ENCODE assay signal across 21 cellular contexts in genomic region chr21:38622081-38622826, GRCh38.
DNase-seq lines count a peak whose midpoint lies in the region; ATAC-seq, FAIRE-seq and TF ChIP-seq lines count a peak whose summit lies in the region.
"Had no signal": no experiment of that assay in that cellular context is flagged by ENCODE, and none has a peak within 500 bp of the region (broad histone marks: within the 10 kb centered on the region; RNA-seq: fewer than 3 reads in every experiment).

No MANE protein-coding gene starts in this region.

- H4K5ac ChIP-seq in H9 (ENCODE audit: insufficient read length, low read depth, low read length) (no peak overlapping the region), H1 (ENCODE audit: insufficient read length, low read depth, low read length) (peak overlapping the region; percentile 23)

- CTCF ChIA-PET in H1 (lab: Charles Lee; ENCODE audit: partially characterized antibody) = no interaction called here

- no peaks in the 10 kb centered on the region for H3F3A ChIP-seq in Loucy (ENCODE audit: low read depth)

- no peak overlapping the region for H4K91ac ChIP-seq in H9 (ENCODE audit: insufficient read length, low read depth, low read length)
- H4K91ac ChIP-seq in H1 (replicated peaks; ENCODE audit: insufficient read length, low read length) = peak overlapping the region; percentile 67

- H4K8ac ChIP-seq in H9 (replicated peaks; ENCODE audit: insufficient read length, low read depth, low read length) = peak overlapping the region; percentile 1
- H4K8ac ChIP-seq in H1 (ENCODE audit: extremely low read depth, insufficient read depth, low read length) = no peak overlapping the region; the same call in 1 of the 2 replicates

- no peaks in the 10 kb centered on the region for H3K79me1 ChIP-seq in H9 (ENCODE audit: insufficient read depth, low read depth, low read length, poor library complexity, severe bottlenecking)
- no peaks in the 10 kb centered on the region for H3K79me1 ChIP-seq in H1 (ENCODE audit: low read depth, low read length)

- no peak overlapping the region for H2BK12ac ChIP-seq in H9 (ENCODE audit: insufficient read length, low read depth, low read length)
- H2BK12ac ChIP-seq in H1 (ENCODE audit: low read depth, low read length) = peak overlapping the region; percentile 31; the same call in 1 of the 2 replicates

- H2AFZ ChIP-seq in H9 (ENCODE audit: low read length) (no peak overlapping the region), Loucy (ENCODE audit: low read length) (peak overlapping the region; percentile 44; the same call in 1 of the 2 replicates), H1 (ENCODE audit: low read length) (no peak overlapping the region)
- H2AFZ ChIP-seq: GM23338 had no signal

- H2BK5ac ChIP-seq in H9 (ENCODE audit: insufficient read length, low read length) = no peak overlapping the region
- peak overlapping the region; percentile 8; the same call in 1 of the 2 replicates for H2BK5ac ChIP-seq in H1 (ENCODE audit: low read depth, low read length)

- WGBS in H9 (ENCODE audit: extremely low coverage, insufficient read length, low lambda C conversion rate) = 100% methylated on average over 4 of the region's 12 CpGs
- WGBS in H1 (ENCODE audit: extremely low coverage in 1 of 2, insufficient coverage in 1 of 2, insufficient read length in 1 of 2, insufficient replicate concordance in 2 of 2, low coverage in 1 of 2, low lambda C conversion rate in 2 of 2, missing lambda C conversion rate in 1 of 2), 2 experiments = 90 to 100% methylated on average over 1 to 12 of the region's 12 CpGs
- 94 to 95% (median 95%) methylated on average over 12 of the region's 12 CpGs for WGBS in small intestine, 3 donors

- H2AK5ac ChIP-seq in H9 (ENCODE audit: insufficient read length, low read length) (no peak overlapping the region), H1 (ENCODE audit: low read depth, low read length) (peak overlapping the region; percentile 91)

- no peak overlapping the region for H3K23ac ChIP-seq in H9 (ENCODE audit: insufficient read length, low read depth, low read length)
- no peak overlapping the region for H3K23ac ChIP-seq in H1 (ENCODE audit: insufficient read length)

- POLR2A ChIA-PET in H1 (lab: Charles Lee; ENCODE audit: partially characterized antibody) = no interaction called here

- no peaks in the 10 kb centered on the region for H3K27me3 Mint-ChIP-seq in H9 (ENCODE audit: low read depth)
- H3K27me3 Mint-ChIP-seq: CD4-positive, alpha-beta T cell had no signal

- no peak for TF ChIP-seq POLR2A in H1 (IDR thresholded peaks at IDR 0.05; ENCODE audit: control extremely low read depth in 1 of 2, low read depth in 2 of 2, low read length in 2 of 2)

- H3K9me3 ChIP-seq in H9 (ENCODE audit: control insufficient read depth, low read depth, low read length) (no peaks in the 10 kb centered on the region), Loucy (ENCODE audit: insufficient read depth, low read depth, low read length) (no peaks in the 10 kb centered on the region), H1 (ENCODE audit: insufficient read depth in 2 of 2, low read depth in 1 of 2, low read length in 1 of 2) (no peaks in the 10 kb centered on the region), small intestine (ENCODE audit: control insufficient read depth, low read depth) (no peaks in the 10 kb centered on the region)
- H3K9me3 ChIP-seq: A549; BLaER1 treated with 17β-estradiol and CSF1 and Interleukin-3, amounts not matched to agents 10 nM and 100 nM; MG63 had no signal

- FAIRE-seq in H1 (lab: Jason Lieb, UNC) (peak; percentile 24), small intestine (lab: Jason Lieb, UNC) (no peak)
- FAIRE-seq: A549, D721Med had no signal

- no peak for TF ChIP-seq EP300 in H1 (IDR thresholded peaks at IDR 0.05; ENCODE audit: borderline replicate concordance in 1 of 2, low read depth in 2 of 2, low read length in 2 of 2)

- H3K79me2 ChIP-seq in H9 (ENCODE audit: insufficient read depth, low read length) = no peaks in the 10 kb centered on the region
- H3K79me2 ChIP-seq in Loucy (ENCODE audit: insufficient read depth, low read length) = no peaks in the 10 kb centered on the region
- H3K79me2 ChIP-seq in H1 (ENCODE audit: control insufficient read depth in 1 of 2, insufficient read depth in 2 of 2, low read length in 2 of 2) = peaks cover 0 to 4% of the 10 kb centered on the region in 2 experiments; a peak in 2 of 4 replicates

- H3K27ac Mint-ChIP-seq in H9 = no peak overlapping the region
- H3K27ac Mint-ChIP-seq in stimulated activated effector memory CD8-positive, alpha-beta T cell treated with anti-CD3 and anti-CD28 coated beads, Interleukin-12 subunit alpha, Interleukin-12 subunit beta, amount 100 ng/mL, for 72 hours = no peak overlapping the region
- H3K27ac Mint-ChIP-seq: CD4-positive, alpha-beta T cell; GM23338 had no signal

- no peak for DNase-seq in H9
- DNase-seq in H1 (ENCODE audit: low read depth in 1 of 2, low spot score in 2 of 2) = no peak
- no peak for DNase-seq in stimulated activated effector memory CD8-positive, alpha-beta T cell treated with anti-CD3 and anti-CD28 coated beads, Interleukin-12 subunit alpha, Interleukin-12 subunit beta, amount 100 ng/mL, for 72 hours (ENCODE audit: low spot score in 2 of 2)
- no peak for DNase-seq in small intestine
- no peak for DNase-seq in Right ventricle myocardium superior
- no peak for DNase-seq in OCI-M2 (lab: John Stamatoyannopoulos, UW; ENCODE audit: unreplicated experiment)
- DNase-seq: AML-193; CD4-positive, alpha-beta T cell; HCEC 1CT; KBM-7; MG63; NCI-H2029; NCI-H446 treated with DMSO at 0.1 percent for 48 hours; NCI-H526 treated with DMSO at 0.1 percent for 48 hours; RPMI8226; SHP77 treated with DMSO at 0.1 percent for 48 hours had no signal

- no peaks in the 10 kb centered on the region for H3K9me2 ChIP-seq in Loucy (replicated peaks; ENCODE audit: low read depth, low read length)

- no peak overlapping the region for H2BK15ac ChIP-seq in H9 (ENCODE audit: low read depth, low read length)
- H2BK15ac ChIP-seq in H1 (ENCODE audit: low read length) = peak overlapping the region; percentile 66

- H3K4me1 Mint-ChIP-seq in H9 = no peaks in the 10 kb centered on the region
- H3K4me1 Mint-ChIP-seq in stimulated activated effector memory CD8-positive, alpha-beta T cell treated with anti-CD3 and anti-CD28 coated beads, Interleukin-12 subunit alpha, Interleukin-12 subunit beta, amount 100 ng/mL, for 72 hours = no peaks in the 10 kb centered on the region

- no peak overlapping the region for H3K4me3 Mint-ChIP-seq in H9
- no peak overlapping the region for H3K4me3 Mint-ChIP-seq in stimulated activated effector memory CD8-positive, alpha-beta T cell treated with anti-CD3 and anti-CD28 coated beads, Interleukin-12 subunit alpha, Interleukin-12 subunit beta, amount 100 ng/mL, for 72 hours
- H3K4me3 Mint-ChIP-seq: CD4-positive, alpha-beta T cell; GM23338 had no signal

- intact Hi-C loops in Right ventricle myocardium superior (cut with DNase I) = no loop called here

- H3K56ac ChIP-seq in H9 (ENCODE audit: insufficient read length, low read depth, low read length) = no peak overlapping the region
- H3K56ac ChIP-seq in H1 (replicated peaks; ENCODE audit: insufficient read length, low read depth, low read length) = peak overlapping the region; percentile 100

- no peak overlapping the region for H3K4ac ChIP-seq in H9 (ENCODE audit: low read depth, low read length)
- H3K4ac ChIP-seq in H1 (replicated peaks; ENCODE audit: insufficient read length, low read depth, low read length) = peak overlapping the region; percentile 92

- H3K27ac ChIP-seq in H9 (ENCODE audit: insufficient read length, low read depth, low read length) = no peak overlapping the region
- H3K27ac ChIP-seq in H1 (ENCODE audit: low read depth, low read length) = no peak overlapping the region
- no peak overlapping the region for H3K27ac ChIP-seq in small intestine (ENCODE audit: low read depth in 1 of 2, low read length in 1 of 2)
- H3K27ac ChIP-seq: A549; BLaER1 treated with 17β-estradiol and CSF1 and Interleukin-3, amounts not matched to agents 10 nM and 100 nM had no signal

- peak; percentile 16 for ATAC-seq in stimulated activated effector memory CD8-positive, alpha-beta T cell treated with anti-CD3 and anti-CD28 coated beads, Interleukin-12 subunit alpha, Interleukin-12 subunit beta, amount 100 ng/mL, for 72 hours
- no peak for ATAC-seq in Right ventricle myocardium superior (ENCODE audit: poor library complexity)
- ATAC-seq: A549, GM23338 had no signal

- no peaks in the 10 kb centered on the region for H3K36me3 Mint-ChIP-seq in H9 (ENCODE audit: insufficient read depth in 1 of 3, low read depth in 3 of 3)
- no peaks in the 10 kb centered on the region for H3K36me3 Mint-ChIP-seq in stimulated activated effector memory CD8-positive, alpha-beta T cell treated with anti-CD3 and anti-CD28 coated beads, Interleukin-12 subunit alpha, Interleukin-12 subunit beta, amount 100 ng/mL, for 72 hours

- no peak overlapping the region for H3T11ph ChIP-seq in H9 (ENCODE audit: low read length)

- H3K27me3 ChIP-seq in H9 (ENCODE audit: insufficient read depth, low read length) (no peaks in the 10 kb centered on the region), Loucy (ENCODE audit: insufficient read depth, low read length, poor library complexity, severe bottlenecking) (no peaks in the 10 kb centered on the region), H1 (replicated peaks in 1 of 4; ENCODE audit: control insufficient read depth in 3 of 4, extremely low read depth in 1 of 4, insufficient read depth in 3 of 4, low read length in 3 of 4) (no peaks in the 10 kb centered on the region), small intestine (ENCODE audit: control insufficient read depth in 2 of 2, insufficient read depth in 2 of 2, low read length in 2 of 2) (no peaks in the 10 kb centered on the region)
- H3K27me3 ChIP-seq: BLaER1 treated with 17β-estradiol and CSF1 and Interleukin-3, amounts not matched to agents 10 nM and 100 nM; MG63 had no signal

- H2BK20ac ChIP-seq in H9 (ENCODE audit: low read depth, low read length, poor library complexity, severe bottlenecking) (no peak overlapping the region), H1 (ENCODE audit: low read length) (0 out of 2 replicates have a peak overlapping the region, but pooled peaks have one; percentile 28)

- H3K36me3 ChIP-seq in Loucy (ENCODE audit: insufficient read depth, low read length) (no peaks in the 10 kb centered on the region), H1 (ENCODE audit: control insufficient read depth in 2 of 4, insufficient read depth in 4 of 4, low read length in 3 of 4) (no peaks in the 10 kb centered on the region; a peak in 1 of 8 replicates), small intestine (ENCODE audit: control insufficient read depth in 2 of 2, insufficient read depth in 2 of 2, low read length in 2 of 2) (no peaks in the 10 kb centered on the region)
- H3K36me3 ChIP-seq: BLaER1 treated with 17β-estradiol and CSF1 and Interleukin-3, amounts not matched to agents 10 nM and 100 nM; MG63 had no signal

- H2BK120ac ChIP-seq in H9 (ENCODE audit: low read depth, low read length, poor library complexity, severe bottlenecking) = no peak overlapping the region
- H2BK120ac ChIP-seq in H1 (replicated peaks; ENCODE audit: low read depth, low read length) = peak overlapping the region; percentile 66

- no peak for TF ChIP-seq RAD21 in H1 (IDR thresholded peaks at IDR 0.05 in 1 of 2, conservative IDR thresholded peaks at IDR 0.05 in 1 of 2; ENCODE audit: low read depth in 2 of 2, low read length in 2 of 2)

- H3K4me2 ChIP-seq in H9 (ENCODE audit: insufficient read depth, insufficient read length, low read length) (no peak overlapping the region), Loucy (ENCODE audit: low read depth, low read length, poor library complexity, severe bottlenecking) (no peak overlapping the region), H1 (ENCODE audit: insufficient read depth in 1 of 2, low read depth in 2 of 2, low read length in 2 of 2) (no peak overlapping the region)
- H3K4me2 ChIP-seq: A549; BLaER1 treated with 17β-estradiol and CSF1 and Interleukin-3, amounts not matched to agents 10 nM and 100 nM; GM23338 had no signal

- no peak overlapping the region for H3K9ac ChIP-seq in H9 (ENCODE audit: extremely low read depth, insufficient read length, low read length)
- H3K9ac ChIP-seq in Loucy (ENCODE audit: low read depth, low read length, poor library complexity, severe bottlenecking) = no peak overlapping the region
- H3K9ac ChIP-seq in H1 (replicated peaks in 1 of 4; ENCODE audit: extremely low read depth in 1 of 4, low read depth in 3 of 4, low read length in 3 of 4) = peak overlapping the region in 1 of 4 experiments; percentile 39; a peak in 1 of 7 replicates
- H3K9ac ChIP-seq: BLaER1 treated with 17β-estradiol and CSF1 and Interleukin-3, amounts not matched to agents 10 nM and 100 nM had no signal

- no peak overlapping the region for H3K14ac ChIP-seq in H9 (ENCODE audit: insufficient read depth, low read length)
- H3K14ac ChIP-seq in H1 (ENCODE audit: insufficient read length) = peak overlapping the region; percentile 95

- H3K23me2 ChIP-seq in H9 (ENCODE audit: insufficient read length, low read depth, low read length, poor library complexity, severe bottlenecking) (no peaks in the 10 kb centered on the region), H1 (ENCODE audit: low read depth, low read length) (peaks cover 11% of the 10 kb centered on the region; the same call in 1 of the 2 replicates)

- H3K4me1 ChIP-seq in H9 (ENCODE audit: insufficient read depth, low read length) = no peaks in the 10 kb centered on the region
- H3K4me1 ChIP-seq in Loucy (ENCODE audit: insufficient read depth, low read length, poor library complexity, severe bottlenecking) = peaks cover 8% of the 10 kb centered on the region
- H3K4me1 ChIP-seq in H1 (replicated peaks in 1 of 4; ENCODE audit: control insufficient read depth in 3 of 4, insufficient read depth in 4 of 4, low read length in 3 of 4) = no peaks in the 10 kb centered on the region; a peak in 1 of 7 replicates
- no peaks in the 10 kb centered on the region for H3K4me1 ChIP-seq in small intestine (ENCODE audit: control insufficient read depth in 2 of 2, insufficient read depth in 1 of 2, low read depth in 1 of 2, low read length in 1 of 2)
- H3K4me1 ChIP-seq: A549 had no signal

- TF ChIP-seq CTCF in H9 (conservative IDR thresholded peaks at IDR 0.05) (no peak), Loucy (conservative IDR thresholded peaks at IDR 0.05; ENCODE audit: low read length) (no peak), H1 (IDR thresholded peaks at IDR 0.05; ENCODE audit: control extremely low read depth in 1 of 3, insufficient read depth in 1 of 3, low read depth in 1 of 3, low read length in 3 of 3) (no peak)

- no peaks in the 10 kb centered on the region for H3K9me3 Mint-ChIP-seq in H9
- H3K9me3 Mint-ChIP-seq in stimulated activated effector memory CD8-positive, alpha-beta T cell treated with anti-CD3 and anti-CD28 coated beads, Interleukin-12 subunit alpha, Interleukin-12 subunit beta, amount 100 ng/mL, for 72 hours = no peaks in the 10 kb centered on the region
- H3K9me3 Mint-ChIP-seq: CD4-positive, alpha-beta T cell; GM23338 had no signal

- H3K4me3 ChIP-seq in Loucy (ENCODE audit: low read length, poor library complexity, severe bottlenecking) (no peak overlapping the region), H1 (ENCODE audit: extremely low read depth in 1 of 4, insufficient read depth in 2 of 4, low read depth in 3 of 4, low read length in 4 of 4) (no peak overlapping the region), small intestine (ENCODE audit: low read depth in 1 of 2, low read length in 2 of 2) (no peak overlapping the region)
- H3K4me3 ChIP-seq: A549; BLaER1 treated with 17β-estradiol and CSF1 and Interleukin-3, amounts not matched to agents 10 nM and 100 nM; GM23338; MG63 had no signal

- H4K20me1 ChIP-seq in H9 (ENCODE audit: control insufficient read depth, insufficient read depth, insufficient read length) = no peaks in the 10 kb centered on the region
- no peaks in the 10 kb centered on the region for H4K20me1 ChIP-seq in Loucy (ENCODE audit: insufficient read depth, low read length, poor library complexity, severe bottlenecking)
- H4K20me1 ChIP-seq in H1 (replicated peaks in 1 of 2; ENCODE audit: control insufficient read depth in 1 of 2, insufficient read depth in 2 of 2, low read length in 2 of 2) = peaks cover 0 to 10% of the 10 kb centered on the region in 2 experiments
- H4K20me1 ChIP-seq: BLaER1 treated with 17β-estradiol and CSF1 and Interleukin-3, amounts not matched to agents 10 nM and 100 nM had no signal

- H3K18ac ChIP-seq in H9 (ENCODE audit: insufficient read length, low read depth, low read length) = no peak overlapping the region
- no peak overlapping the region for H3K18ac ChIP-seq in H1 (ENCODE audit: extremely low read depth, low read length)
